21 cellular contexts compared by ENCODE assay signal in genomic region chr17:16919663-16920627, GRCh38.
DNase-seq lines count a peak whose midpoint lies in the region; ATAC-seq and TF ChIP-seq lines count a peak whose summit lies in the region.
"Had no signal": no experiment of that assay in that cellular context is flagged by ENCODE, and none has a peak within 500 bp of the region (broad histone marks: within the 10 kb centered on the region; RNA-seq: fewer than 3 reads in every experiment).

No MANE protein-coding gene starts in this region.

- intact Hi-C loops in tibial artery (cut with DNase I; ENCODE audit: low total_unique reads), result no loop called here

- H3K27ac ChIP-seq in OCI-LY1 (ENCODE audit: low read depth, low read length, poor library complexity, severe bottlenecking) (no peak overlapping the region), tibial artery (no peak overlapping the region)
- H3K27ac ChIP-seq: A549, breast epithelium, esophagus muscularis mucosa, upper lobe of left lung had no signal

- no peaks in the 10 kb centered on the region for H3K9me2 ChIP-seq in OCI-LY1 (ENCODE audit: low read depth, low read length)

- H3K79me2 ChIP-seq in OCI-LY1 (ENCODE audit: insufficient read depth, low read length), result no peaks in the 10 kb centered on the region

- H3K36me3 ChIP-seq in OCI-LY1 (ENCODE audit: insufficient read depth, low read length) (no peaks in the 10 kb centered on the region), tibial artery (no peaks in the 10 kb centered on the region)
- H3K36me3 ChIP-seq: breast epithelium, esophagus muscularis mucosa, upper lobe of left lung had no signal

- peak; percentile 20; the same call in 1 of the 2 replicates for TF ChIP-seq CTCF in OCI-LY1 (IDR thresholded peaks at IDR 0.05; ENCODE audit: low read length)
- no peak for TF ChIP-seq CTCF in tibial artery (IDR thresholded peaks at IDR 0.05)

- DNase-seq in activated CD8-positive, alpha-beta memory T cell treated with anti-CD3 and anti-CD28 coated beads, Interleukin-2, amount 50 U/mL, for 48 hours, result peak; percentile 42
- no peak for DNase-seq in activated CD8-positive, alpha-beta memory T cell treated with anti-CD3 and anti-CD28 coated beads for 24 hours
- DNase-seq in iPS-NIHi7 (ENCODE audit: extremely low spot score) (peak; percentile 84), tibial artery (peak; percentile 8 to 51), amygdala (lab: John Stamatoyannopoulos, UW) (no peak)
- DNase-seq: activated CD4-positive, alpha-beta T cell treated with anti-CD3 and anti-CD28 coated beads, Interleukin-2, amount 50 U/mL, for 1 hour; activated naive CD8-positive, alpha-beta T cell treated with anti-CD3 and anti-CD28 coated beads, Interleukin-2, amount 10 ng/mL, durations not matched to agents 7 days and 5 days; activated T-cell treated with anti-CD3 and anti-CD28 coated beads, Interleukin-2, amount 50 U/mL, for 48 hours; CD8-positive, alpha-beta T cell; GOT3; NCI-H187; small intestine had no signal

- H3K9me3 ChIP-seq in OCI-LY1 (ENCODE audit: low read length), result no peaks in the 10 kb centered on the region
- H3K9me3 ChIP-seq in tibial artery, result no peaks in the 10 kb centered on the region
- H3K9me3 ChIP-seq: A549, breast epithelium, esophagus muscularis mucosa, upper lobe of left lung had no signal

- H3K4me3 ChIP-seq in OCI-LY1 (ENCODE audit: low read depth, low read length, poor library complexity, severe bottlenecking) (no peak overlapping the region), tibial artery (no peak overlapping the region)
- H3K4me3 ChIP-seq: A549, breast epithelium, esophagus muscularis mucosa, upper lobe of left lung had no signal

- no peaks in the 10 kb centered on the region for H3F3A ChIP-seq in OCI-LY1 (ENCODE audit: insufficient read depth, low read length)

- no peak overlapping the region for H3K4me2 ChIP-seq in OCI-LY1 (ENCODE audit: low read length)
- H3K4me2 ChIP-seq: A549 had no signal

- no peaks in the 10 kb centered on the region for H3K4me1 ChIP-seq in OCI-LY1 (ENCODE audit: insufficient read depth, low read length, severe bottlenecking)
- no peaks in the 10 kb centered on the region for H3K4me1 ChIP-seq in tibial artery
- H3K4me1 ChIP-seq: A549, breast epithelium, esophagus muscularis mucosa had no signal

- ATAC-seq in HG03280 (IDR thresholded peaks at IDR 0.05; ENCODE audit: unreplicated experiment) (no peak), GM18868 (IDR thresholded peaks at IDR 0.05; ENCODE audit: unreplicated experiment) (no peak)
- ATAC-seq: CD8-positive, alpha-beta T cell; left colon; stimulated activated effector memory CD8-positive, alpha-beta T cell treated with anti-CD3 and anti-CD28 coated beads, Interleukin-12 subunit alpha, Interleukin-12 subunit beta, amount 100 ng/mL, for 72 hours had no signal

- no peak overlapping the region for H3K9ac ChIP-seq in OCI-LY1 (ENCODE audit: low read length)

- H4K20me1 ChIP-seq in OCI-LY1 (ENCODE audit: insufficient read depth, low read length), result no peaks in the 10 kb centered on the region

- H2AFZ ChIP-seq in OCI-LY1 (ENCODE audit: low read length), result no peak overlapping the region

- H3K27me3 ChIP-seq in OCI-LY1 (ENCODE audit: insufficient read depth, low read length), result no peaks in the 10 kb centered on the region; the same call in 1 of the 2 replicates
- peaks cover 0 to 5% of the 10 kb centered on the region in 2 donors for H3K27me3 ChIP-seq in tibial artery
- H3K27me3 ChIP-seq: breast epithelium, upper lobe of left lung had no signal

Comparison
In these comparisons a context has a peak if more than half of its experiments do, and no peak if none do; other contexts are left out.
1. DNase-seq: peak in activated CD8-positive, alpha-beta memory T cell treated with anti-CD3 and anti-CD28 coated beads, Interleukin-2, amount 50 U/mL, for 48 hours (single experiment), iPS-NIHi7 (single experiment) and tibial artery (2 of 2); none in activated CD8-positive, alpha-beta memory T cell treated with anti-CD3 and anti-CD28 coated beads for 24 hours (single experiment) and amygdala (0 of 56).